1 cellular context compared by ENCODE assay signal in the genomic region with DNA sequence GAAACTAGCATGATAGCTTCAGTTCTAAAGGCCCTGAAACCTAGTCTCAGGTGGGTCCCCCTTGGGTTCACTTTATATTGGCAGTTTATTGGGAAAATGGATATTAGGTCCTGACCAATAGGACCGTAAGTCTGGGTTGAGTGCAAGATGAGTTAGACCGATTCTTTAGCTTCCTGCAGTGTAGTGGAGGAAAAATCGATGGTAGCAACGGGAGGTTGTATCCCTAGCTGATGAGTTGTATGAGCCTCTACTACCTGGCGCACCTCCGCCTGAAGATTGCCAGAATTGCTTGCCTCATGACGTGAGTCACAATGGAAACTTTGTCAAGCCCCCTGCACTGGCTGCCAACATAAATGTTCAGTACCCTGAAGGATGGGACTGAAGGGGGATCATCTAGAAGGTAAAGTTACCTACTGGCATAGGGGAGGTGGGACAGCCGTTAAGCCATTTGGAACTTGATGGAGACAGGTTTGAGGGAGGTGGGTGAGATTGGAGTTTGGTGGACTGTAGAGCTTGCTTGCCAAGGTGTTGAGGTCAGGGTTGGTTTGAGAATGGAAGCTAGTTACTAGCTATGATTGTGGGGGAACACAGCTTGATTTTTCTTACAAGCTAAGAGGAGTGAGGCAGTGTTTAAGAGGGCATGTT.
A peak's percentile ranks its signal among the peaks of the same experiment; 100 is the strongest.
TF ChIP-seq lines count a peak whose summit lies in the region.

No MANE protein-coding gene starts in this region.

TF ChIP-seq in HepG2, 621 proteins besides CTCF, POLR2A, EP300 and RAD21 (continued from another document and continues in another):
- TF ChIP-seq, protein P1, sequence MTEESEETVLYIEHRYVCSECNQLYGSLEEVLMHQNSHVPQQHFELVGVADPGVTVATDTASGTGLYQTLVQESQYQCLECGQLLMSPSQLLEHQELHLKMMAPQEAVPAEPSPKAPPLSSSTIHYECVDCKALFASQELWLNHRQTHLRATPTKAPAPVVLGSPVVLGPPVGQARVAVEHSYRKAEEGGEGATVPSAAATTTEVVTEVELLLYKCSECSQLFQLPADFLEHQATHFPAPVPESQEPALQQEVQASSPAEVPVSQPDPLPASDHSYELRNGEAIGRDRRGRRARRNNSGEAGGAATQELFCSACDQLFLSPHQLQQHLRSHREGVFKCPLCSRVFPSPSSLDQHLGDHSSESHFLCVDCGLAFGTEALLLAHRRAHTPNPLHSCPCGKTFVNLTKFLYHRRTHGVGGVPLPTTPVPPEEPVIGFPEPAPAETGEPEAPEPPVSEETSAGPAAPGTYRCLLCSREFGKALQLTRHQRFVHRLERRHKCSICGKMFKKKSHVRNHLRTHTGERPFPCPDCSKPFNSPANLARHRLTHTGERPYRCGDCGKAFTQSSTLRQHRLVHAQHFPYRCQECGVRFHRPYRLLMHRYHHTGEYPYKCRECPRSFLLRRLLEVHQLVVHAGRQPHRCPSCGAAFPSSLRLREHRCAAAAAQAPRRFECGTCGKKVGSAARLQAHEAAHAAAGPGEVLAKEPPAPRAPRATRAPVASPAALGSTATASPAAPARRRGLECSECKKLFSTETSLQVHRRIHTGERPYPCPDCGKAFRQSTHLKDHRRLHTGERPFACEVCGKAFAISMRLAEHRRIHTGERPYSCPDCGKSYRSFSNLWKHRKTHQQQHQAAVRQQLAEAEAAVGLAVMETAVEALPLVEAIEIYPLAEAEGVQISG (CRISPR knock-in tag; IDR thresholded peaks at IDR 0.05), result 0 out of 2 replicates have a peak, but pooled peaks have one; percentile 34
- TF ChIP-seq ZNF775 (CRISPR knock-in tag; IDR thresholded peaks at IDR 0.05; ENCODE audit: borderline replicate concordance) (no peak), ZNF367 (CRISPR knock-in tag; IDR thresholded peaks at IDR 0.05; ENCODE audit: borderline replicate concordance) (no peak), ZBTB1 (CRISPR knock-in tag; IDR thresholded peaks at IDR 0.05; ENCODE audit: borderline replicate concordance) (no peak), HNRNPLL (IDR thresholded peaks at IDR 0.05; ENCODE audit: low read depth, low read length, poor library complexity, severe bottlenecking) (no peak), SRSF4 (IDR thresholded peaks at IDR 0.05; ENCODE audit: low read depth, low read length, poor library complexity, severe bottlenecking) (no peak), ZNF30 (CRISPR knock-in tag; IDR thresholded peaks at IDR 0.05) (no peak), RBAK (CRISPR knock-in tag; IDR thresholded peaks at IDR 0.05) (no peak), ZKSCAN5 (CRISPR knock-in tag; IDR thresholded peaks at IDR 0.05) (no peak), FOXA1 (IDR thresholded peaks at IDR 0.05) (no peak), FOXA1 (CRISPR knock-in tag; IDR thresholded peaks at IDR 0.05) (no peak), TEAD3 (CRISPR knock-in tag; optimal IDR thresholded peaks at IDR 0.05; ENCODE audit: borderline replicate concordance) (peak; percentile 13), ZNF629 (CRISPR knock-in tag; conservative IDR thresholded peaks at IDR 0.05) (no peak), ZNF33A (CRISPR knock-in tag; IDR thresholded peaks at IDR 0.05; ENCODE audit: borderline replicate concordance) (no peak), ERF (CRISPR knock-in tag; IDR thresholded peaks at IDR 0.05) (no peak), NCOA5 (CRISPR knock-in tag; IDR thresholded peaks at IDR 0.05) (0 out of 2 replicates have a peak, but pooled peaks have one; percentile 34), ZNF333 (CRISPR knock-in tag; IDR thresholded peaks at IDR 0.05; ENCODE audit: borderline replicate concordance) (no peak), ZNF737 (CRISPR knock-in tag; IDR thresholded peaks at IDR 0.05; ENCODE audit: borderline replicate concordance) (no peak), FOXK2 (IDR thresholded peaks at IDR 0.05) (no peak), ZMAT3 (CRISPR knock-in tag; conservative IDR thresholded peaks at IDR 0.05) (no peak), ZNF17 (CRISPR knock-in tag; IDR thresholded peaks at IDR 0.05) (no peak), TBP (CRISPR knock-in tag; IDR thresholded peaks at IDR 0.05) (no peak), ZNF230 (CRISPR knock-in tag; IDR thresholded peaks at IDR 0.05) (no peak), SMARCE1 (IDR thresholded peaks at IDR 0.05; ENCODE audit: borderline replicate concordance) (no peak), ATAD3A (CRISPR knock-in tag; IDR thresholded peaks at IDR 0.05) (no peak), ZNF543 (CRISPR knock-in tag; IDR thresholded peaks at IDR 0.05) (no peak), IRF2 (CRISPR knock-in tag; IDR thresholded peaks at IDR 0.05) (no peak), ZNF296 (CRISPR knock-in tag; conservative IDR thresholded peaks at IDR 0.05) (no peak), ZNF282 (IDR thresholded peaks at IDR 0.05; ENCODE audit: partially characterized antibody) (no peak), ZNF891 (CRISPR knock-in tag; IDR thresholded peaks at IDR 0.05) (no peak), RXRA (CRISPR knock-in tag; IDR thresholded peaks at IDR 0.05) (0 out of 2 replicates have a peak, but pooled peaks have one; percentile 19), ZFYVE20 (CRISPR knock-in tag; IDR thresholded peaks at IDR 0.05; ENCODE audit: borderline replicate concordance, low read depth) (no peak), RFX1 (IDR thresholded peaks at IDR 0.05) (no peak), ZNF598 (CRISPR knock-in tag; IDR thresholded peaks at IDR 0.05; ENCODE audit: borderline replicate concordance) (no peak), MBD4 (IDR thresholded peaks at IDR 0.05; ENCODE audit: borderline replicate concordance, low read length) (no peak; the same call in none of the 2 replicates), NCOA1 (CRISPR knock-in tag; IDR thresholded peaks at IDR 0.05) (no peak), RFX3 (CRISPR knock-in tag; IDR thresholded peaks at IDR 0.05) (no peak), SP140L (CRISPR knock-in tag; IDR thresholded peaks at IDR 0.05; ENCODE audit: borderline replicate concordance) (no peak)
- TF ChIP-seq, protein P2, sequence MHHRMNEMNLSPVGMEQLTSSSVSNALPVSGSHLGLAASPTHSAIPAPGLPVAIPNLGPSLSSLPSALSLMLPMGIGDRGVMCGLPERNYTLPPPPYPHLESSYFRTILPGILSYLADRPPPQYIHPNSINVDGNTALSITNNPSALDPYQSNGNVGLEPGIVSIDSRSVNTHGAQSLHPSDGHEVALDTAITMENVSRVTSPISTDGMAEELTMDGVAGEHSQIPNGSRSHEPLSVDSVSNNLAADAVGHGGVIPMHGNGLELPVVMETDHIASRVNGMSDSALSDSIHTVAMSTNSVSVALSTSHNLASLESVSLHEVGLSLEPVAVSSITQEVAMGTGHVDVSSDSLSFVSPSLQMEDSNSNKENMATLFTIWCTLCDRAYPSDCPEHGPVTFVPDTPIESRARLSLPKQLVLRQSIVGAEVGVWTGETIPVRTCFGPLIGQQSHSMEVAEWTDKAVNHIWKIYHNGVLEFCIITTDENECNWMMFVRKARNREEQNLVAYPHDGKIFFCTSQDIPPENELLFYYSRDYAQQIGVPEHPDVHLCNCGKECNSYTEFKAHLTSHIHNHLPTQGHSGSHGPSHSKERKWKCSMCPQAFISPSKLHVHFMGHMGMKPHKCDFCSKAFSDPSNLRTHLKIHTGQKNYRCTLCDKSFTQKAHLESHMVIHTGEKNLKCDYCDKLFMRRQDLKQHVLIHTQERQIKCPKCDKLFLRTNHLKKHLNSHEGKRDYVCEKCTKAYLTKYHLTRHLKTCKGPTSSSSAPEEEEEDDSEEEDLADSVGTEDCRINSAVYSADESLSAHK (CRISPR knock-in tag; IDR thresholded peaks at IDR 0.05; ENCODE audit: borderline replicate concordance), result no peak
- TF ChIP-seq, protein P3, sequence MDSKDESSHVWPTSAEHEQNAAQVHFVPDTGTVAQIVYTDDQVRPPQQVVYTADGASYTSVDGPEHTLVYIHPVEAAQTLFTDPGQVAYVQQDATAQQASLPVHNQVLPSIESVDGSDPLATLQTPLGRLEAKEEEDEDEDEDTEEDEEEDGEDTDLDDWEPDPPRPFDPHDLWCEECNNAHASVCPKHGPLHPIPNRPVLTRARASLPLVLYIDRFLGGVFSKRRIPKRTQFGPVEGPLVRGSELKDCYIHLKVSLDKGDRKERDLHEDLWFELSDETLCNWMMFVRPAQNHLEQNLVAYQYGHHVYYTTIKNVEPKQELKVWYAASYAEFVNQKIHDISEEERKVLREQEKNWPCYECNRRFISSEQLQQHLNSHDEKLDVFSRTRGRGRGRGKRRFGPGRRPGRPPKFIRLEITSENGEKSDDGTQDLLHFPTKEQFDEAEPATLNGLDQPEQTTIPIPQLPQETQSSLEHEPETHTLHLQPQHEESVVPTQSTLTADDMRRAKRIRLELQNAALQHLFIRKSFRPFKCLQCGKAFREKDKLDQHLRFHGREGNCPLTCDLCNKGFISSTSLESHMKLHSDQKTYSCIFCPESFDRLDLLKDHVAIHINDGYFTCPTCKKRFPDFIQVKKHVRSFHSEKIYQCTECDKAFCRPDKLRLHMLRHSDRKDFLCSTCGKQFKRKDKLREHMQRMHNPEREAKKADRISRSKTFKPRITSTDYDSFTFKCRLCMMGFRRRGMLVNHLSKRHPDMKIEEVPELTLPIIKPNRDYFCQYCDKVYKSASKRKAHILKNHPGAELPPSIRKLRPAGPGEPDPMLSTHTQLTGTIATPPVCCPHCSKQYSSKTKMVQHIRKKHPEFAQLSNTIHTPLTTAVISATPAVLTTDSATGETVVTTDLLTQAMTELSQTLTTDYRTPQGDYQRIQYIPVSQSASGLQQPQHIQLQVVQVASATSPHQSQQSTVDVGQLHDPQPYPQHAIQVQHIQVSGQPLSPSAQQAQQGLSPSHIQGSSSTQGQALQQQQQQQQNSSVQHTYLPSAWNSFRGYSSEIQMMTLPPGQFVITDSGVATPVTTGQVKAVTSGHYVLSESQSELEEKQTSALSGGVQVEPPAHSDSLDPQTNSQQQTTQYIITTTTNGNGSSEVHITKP (CRISPR knock-in tag; IDR thresholded peaks at IDR 0.05; ENCODE audit: low read depth), result no peak
- TF ChIP-seq, protein P4, sequence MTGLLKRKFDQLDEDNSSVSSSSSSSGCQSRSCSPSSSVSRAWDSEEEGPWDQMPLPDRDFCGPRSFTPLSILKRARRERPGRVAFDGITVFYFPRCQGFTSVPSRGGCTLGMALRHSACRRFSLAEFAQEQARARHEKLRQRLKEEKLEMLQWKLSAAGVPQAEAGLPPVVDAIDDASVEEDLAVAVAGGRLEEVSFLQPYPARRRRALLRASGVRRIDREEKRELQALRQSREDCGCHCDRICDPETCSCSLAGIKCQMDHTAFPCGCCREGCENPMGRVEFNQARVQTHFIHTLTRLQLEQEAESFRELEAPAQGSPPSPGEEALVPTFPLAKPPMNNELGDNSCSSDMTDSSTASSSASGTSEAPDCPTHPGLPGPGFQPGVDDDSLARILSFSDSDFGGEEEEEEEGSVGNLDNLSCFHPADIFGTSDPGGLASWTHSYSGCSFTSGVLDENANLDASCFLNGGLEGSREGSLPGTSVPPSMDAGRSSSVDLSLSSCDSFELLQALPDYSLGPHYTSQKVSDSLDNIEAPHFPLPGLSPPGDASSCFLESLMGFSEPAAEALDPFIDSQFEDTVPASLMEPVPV (CRISPR knock-in tag; IDR thresholded peaks at IDR 0.05), result no peak
- TF ChIP-seq, protein P5, sequence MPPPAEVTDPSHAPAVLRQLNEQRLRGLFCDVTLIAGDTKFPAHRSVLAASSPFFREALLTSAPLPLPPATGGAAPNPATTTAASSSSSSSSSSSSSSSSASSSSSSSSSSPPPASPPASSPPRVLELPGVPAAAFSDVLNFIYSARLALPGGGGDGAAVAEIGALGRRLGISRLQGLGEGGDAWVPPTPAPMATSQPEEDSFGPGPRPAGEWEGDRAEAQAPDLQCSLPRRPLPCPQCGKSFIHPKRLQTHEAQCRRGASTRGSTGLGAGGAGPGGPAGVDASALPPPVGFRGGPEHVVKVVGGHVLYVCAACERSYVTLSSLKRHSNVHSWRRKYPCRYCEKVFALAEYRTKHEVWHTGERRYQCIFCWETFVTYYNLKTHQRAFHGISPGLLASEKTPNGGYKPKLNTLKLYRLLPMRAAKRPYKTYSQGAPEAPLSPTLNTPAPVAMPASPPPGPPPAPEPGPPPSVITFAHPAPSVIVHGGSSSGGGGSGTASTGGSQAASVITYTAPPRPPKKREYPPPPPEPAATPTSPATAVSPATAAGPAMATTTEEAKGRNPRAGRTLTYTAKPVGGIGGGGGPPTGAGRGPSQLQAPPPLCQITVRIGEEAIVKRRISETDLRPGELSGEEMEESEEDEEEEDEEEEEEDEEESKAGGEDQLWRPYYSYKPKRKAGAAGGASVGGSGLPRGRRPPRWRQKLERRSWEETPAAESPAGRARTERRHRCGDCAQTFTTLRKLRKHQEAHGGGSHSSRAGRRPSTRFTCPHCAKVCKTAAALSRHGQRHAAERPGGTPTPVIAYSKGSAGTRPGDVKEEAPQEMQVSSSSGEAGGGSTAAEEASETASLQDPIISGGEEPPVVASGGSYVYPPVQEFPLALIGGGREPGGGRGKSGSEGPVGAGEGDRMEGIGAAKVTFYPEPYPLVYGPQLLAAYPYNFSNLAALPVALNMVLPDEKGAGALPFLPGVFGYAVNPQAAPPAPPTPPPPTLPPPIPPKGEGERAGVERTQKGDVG (CRISPR knock-in tag; IDR thresholded peaks at IDR 0.05; ENCODE audit: borderline replicate concordance), result no peak
- TF ChIP-seq, protein P6, sequence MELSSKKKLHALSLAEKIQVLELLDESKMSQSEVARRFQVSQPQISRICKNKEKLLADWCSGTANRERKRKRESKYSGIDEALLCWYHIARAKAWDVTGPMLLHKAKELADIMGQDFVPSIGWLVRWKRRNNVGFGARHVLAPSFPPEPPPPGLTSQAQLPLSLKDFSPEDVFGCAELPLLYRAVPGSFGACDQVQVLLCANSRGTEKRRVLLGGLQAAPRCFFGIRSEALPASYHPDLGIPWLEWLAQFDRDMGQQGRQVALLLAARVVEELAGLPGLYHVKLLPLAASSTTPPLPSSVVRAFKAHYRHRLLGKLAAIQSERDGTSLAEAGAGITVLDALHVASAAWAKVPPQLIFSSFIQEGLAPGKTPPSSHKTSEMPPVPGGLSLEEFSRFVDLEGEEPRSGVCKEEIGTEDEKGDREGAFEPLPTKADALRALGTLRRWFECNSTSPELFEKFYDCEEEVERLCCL (CRISPR knock-in tag; IDR thresholded peaks at IDR 0.05; ENCODE audit: borderline replicate concordance), result no peak
- TF ChIP-seq, protein P7, sequence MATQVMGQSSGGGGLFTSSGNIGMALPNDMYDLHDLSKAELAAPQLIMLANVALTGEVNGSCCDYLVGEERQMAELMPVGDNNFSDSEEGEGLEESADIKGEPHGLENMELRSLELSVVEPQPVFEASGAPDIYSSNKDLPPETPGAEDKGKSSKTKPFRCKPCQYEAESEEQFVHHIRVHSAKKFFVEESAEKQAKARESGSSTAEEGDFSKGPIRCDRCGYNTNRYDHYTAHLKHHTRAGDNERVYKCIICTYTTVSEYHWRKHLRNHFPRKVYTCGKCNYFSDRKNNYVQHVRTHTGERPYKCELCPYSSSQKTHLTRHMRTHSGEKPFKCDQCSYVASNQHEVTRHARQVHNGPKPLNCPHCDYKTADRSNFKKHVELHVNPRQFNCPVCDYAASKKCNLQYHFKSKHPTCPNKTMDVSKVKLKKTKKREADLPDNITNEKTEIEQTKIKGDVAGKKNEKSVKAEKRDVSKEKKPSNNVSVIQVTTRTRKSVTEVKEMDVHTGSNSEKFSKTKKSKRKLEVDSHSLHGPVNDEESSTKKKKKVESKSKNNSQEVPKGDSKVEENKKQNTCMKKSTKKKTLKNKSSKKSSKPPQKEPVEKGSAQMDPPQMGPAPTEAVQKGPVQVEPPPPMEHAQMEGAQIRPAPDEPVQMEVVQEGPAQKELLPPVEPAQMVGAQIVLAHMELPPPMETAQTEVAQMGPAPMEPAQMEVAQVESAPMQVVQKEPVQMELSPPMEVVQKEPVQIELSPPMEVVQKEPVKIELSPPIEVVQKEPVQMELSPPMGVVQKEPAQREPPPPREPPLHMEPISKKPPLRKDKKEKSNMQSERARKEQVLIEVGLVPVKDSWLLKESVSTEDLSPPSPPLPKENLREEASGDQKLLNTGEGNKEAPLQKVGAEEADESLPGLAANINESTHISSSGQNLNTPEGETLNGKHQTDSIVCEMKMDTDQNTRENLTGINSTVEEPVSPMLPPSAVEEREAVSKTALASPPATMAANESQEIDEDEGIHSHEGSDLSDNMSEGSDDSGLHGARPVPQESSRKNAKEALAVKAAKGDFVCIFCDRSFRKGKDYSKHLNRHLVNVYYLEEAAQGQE (IDR thresholded peaks at IDR 0.05; ENCODE audit: borderline replicate concordance in 1 of 2, low read depth in 1 of 2, low read length in 2 of 2), result no peak
